Comparison of ENCODE assay signal across 1 cellular context in the genomic region with DNA sequence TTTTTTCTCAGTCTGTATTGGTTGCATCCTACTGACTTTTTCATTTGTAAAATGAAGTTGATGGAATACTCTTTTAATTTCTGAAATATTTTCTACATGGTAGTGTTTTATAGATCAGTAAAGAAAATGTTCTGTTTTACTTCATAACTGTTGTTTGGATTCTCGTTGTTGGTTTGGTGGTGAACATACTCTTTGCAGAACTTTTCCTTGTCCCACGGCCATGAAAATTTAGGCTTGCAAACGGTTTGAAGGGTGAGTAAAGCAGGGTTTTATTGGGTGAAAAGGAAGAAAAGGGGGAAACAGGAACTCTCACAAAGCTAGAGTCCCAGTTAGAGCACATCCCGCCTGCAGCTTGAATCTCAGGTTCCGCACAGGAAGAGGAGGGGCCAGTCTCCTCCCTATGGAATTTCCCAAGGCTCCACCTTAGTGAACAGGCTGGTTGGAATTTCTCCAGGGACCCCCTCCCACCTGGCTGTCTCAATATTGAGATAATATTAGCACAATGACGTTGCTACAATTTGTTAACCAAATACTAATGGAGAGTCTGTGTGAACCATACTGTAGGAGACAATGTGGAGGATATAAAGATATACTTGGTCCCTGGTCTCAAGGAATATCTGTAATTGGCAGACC.
TF ChIP-seq lines count a peak whose summit lies in the region.

No MANE protein-coding gene starts in this region.

TF ChIP-seq in HepG2, 621 proteins besides CTCF, POLR2A, EP300 and RAD21 (continued from another document):
- TF ChIP-seq, protein P1, sequence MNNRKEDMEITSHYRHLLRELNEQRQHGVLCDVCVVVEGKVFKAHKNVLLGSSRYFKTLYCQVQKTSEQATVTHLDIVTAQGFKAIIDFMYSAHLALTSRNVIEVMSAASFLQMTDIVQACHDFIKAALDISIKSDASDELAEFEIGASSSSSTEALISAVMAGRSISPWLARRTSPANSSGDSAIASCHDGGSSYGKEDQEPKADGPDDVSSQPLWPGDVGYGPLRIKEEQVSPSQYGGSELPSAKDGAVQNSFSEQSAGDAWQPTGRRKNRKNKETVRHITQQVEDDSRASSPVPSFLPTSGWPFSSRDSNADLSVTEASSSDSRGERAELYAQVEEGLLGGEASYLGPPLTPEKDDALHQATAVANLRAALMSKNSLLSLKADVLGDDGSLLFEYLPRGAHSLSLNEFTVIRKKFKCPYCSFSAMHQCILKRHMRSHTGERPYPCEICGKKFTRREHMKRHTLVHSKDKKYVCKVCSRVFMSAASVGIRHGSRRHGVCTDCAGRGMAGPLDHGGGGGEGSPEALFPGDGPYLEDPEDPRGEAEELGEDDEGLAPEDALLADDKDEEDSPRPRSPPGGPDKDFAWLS (CRISPR knock-in tag; IDR thresholded peaks at IDR 0.05; ENCODE audit: borderline replicate concordance): no peak
- TF ChIP-seq ZNF747 (CRISPR knock-in tag; IDR thresholded peaks at IDR 0.05; ENCODE audit: borderline replicate concordance) (no peak), ZNF670 (CRISPR knock-in tag; IDR thresholded peaks at IDR 0.05; ENCODE audit: borderline replicate concordance) (no peak), TAF15 (IDR thresholded peaks at IDR 0.05; ENCODE audit: low read depth, low read length, poor library complexity, severe bottlenecking) (no peak), ZMYM4 (CRISPR knock-in tag; IDR thresholded peaks at IDR 0.05) (peak; percentile 52; the same call in 1 of the 2 replicates), GABPB1 (CRISPR knock-in tag; IDR thresholded peaks at IDR 0.05) (peak; percentile 25; the same call in 1 of the 2 replicates), POLR2G (IDR thresholded peaks at IDR 0.05; ENCODE audit: low read depth, low read length) (no peak), ZNF446 (CRISPR knock-in tag; IDR thresholded peaks at IDR 0.05) (no peak), RBM39 (IDR thresholded peaks at IDR 0.05; ENCODE audit: low read depth, low read length, poor library complexity, severe bottlenecking) (no peak), MXD4 (CRISPR knock-in tag; IDR thresholded peaks at IDR 0.05) (no peak), RFXANK (CRISPR knock-in tag; IDR thresholded peaks at IDR 0.05) (no peak), ZFY (CRISPR knock-in tag; IDR thresholded peaks at IDR 0.05) (no peak), NBN (conservative IDR thresholded peaks at IDR 0.05) (no peak), SIX1 (CRISPR knock-in tag; IDR thresholded peaks at IDR 0.05; ENCODE audit: borderline replicate concordance) (no peak), NKX3-1 (CRISPR knock-in tag; IDR thresholded peaks at IDR 0.05) (no peak), RARA (CRISPR knock-in tag; IDR thresholded peaks at IDR 0.05) (no peak), ZKSCAN8 (CRISPR knock-in tag; IDR thresholded peaks at IDR 0.05; ENCODE audit: borderline replicate concordance) (no peak), POGZ (CRISPR knock-in tag; IDR thresholded peaks at IDR 0.05) (0 out of 2 replicates have a peak, but pooled peaks have one; percentile 34), ZNF296 (CRISPR knock-in tag; conservative IDR thresholded peaks at IDR 0.05) (no peak)
- TF ChIP-seq, protein P2, sequence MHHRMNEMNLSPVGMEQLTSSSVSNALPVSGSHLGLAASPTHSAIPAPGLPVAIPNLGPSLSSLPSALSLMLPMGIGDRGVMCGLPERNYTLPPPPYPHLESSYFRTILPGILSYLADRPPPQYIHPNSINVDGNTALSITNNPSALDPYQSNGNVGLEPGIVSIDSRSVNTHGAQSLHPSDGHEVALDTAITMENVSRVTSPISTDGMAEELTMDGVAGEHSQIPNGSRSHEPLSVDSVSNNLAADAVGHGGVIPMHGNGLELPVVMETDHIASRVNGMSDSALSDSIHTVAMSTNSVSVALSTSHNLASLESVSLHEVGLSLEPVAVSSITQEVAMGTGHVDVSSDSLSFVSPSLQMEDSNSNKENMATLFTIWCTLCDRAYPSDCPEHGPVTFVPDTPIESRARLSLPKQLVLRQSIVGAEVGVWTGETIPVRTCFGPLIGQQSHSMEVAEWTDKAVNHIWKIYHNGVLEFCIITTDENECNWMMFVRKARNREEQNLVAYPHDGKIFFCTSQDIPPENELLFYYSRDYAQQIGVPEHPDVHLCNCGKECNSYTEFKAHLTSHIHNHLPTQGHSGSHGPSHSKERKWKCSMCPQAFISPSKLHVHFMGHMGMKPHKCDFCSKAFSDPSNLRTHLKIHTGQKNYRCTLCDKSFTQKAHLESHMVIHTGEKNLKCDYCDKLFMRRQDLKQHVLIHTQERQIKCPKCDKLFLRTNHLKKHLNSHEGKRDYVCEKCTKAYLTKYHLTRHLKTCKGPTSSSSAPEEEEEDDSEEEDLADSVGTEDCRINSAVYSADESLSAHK (CRISPR knock-in tag; IDR thresholded peaks at IDR 0.05; ENCODE audit: borderline replicate concordance): no peak
- TF ChIP-seq, protein P3, sequence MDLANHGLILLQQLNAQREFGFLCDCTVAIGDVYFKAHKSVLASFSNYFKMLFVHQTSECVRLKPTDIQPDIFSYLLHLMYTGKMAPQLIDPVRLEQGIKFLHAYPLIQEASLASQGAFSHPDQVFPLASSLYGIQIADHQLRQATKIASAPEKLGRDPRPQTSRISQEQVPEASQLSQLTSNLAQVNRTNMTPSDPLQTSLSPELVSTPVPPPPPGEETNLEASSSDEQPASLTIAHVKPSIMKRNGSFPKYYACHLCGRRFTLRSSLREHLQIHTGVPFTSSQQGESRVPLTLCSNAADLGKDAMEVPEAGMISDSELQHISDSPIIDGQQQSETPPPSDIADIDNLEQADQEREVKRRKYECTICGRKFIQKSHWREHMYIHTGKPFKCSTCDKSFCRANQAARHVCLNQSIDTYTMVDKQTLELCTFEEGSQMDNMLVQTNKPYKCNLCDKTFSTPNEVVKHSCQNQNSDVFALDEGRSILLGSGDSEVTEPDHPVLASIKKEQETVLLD (CRISPR knock-in tag; IDR thresholded peaks at IDR 0.05; ENCODE audit: low read depth): no peak
- TF ChIP-seq, protein P4, sequence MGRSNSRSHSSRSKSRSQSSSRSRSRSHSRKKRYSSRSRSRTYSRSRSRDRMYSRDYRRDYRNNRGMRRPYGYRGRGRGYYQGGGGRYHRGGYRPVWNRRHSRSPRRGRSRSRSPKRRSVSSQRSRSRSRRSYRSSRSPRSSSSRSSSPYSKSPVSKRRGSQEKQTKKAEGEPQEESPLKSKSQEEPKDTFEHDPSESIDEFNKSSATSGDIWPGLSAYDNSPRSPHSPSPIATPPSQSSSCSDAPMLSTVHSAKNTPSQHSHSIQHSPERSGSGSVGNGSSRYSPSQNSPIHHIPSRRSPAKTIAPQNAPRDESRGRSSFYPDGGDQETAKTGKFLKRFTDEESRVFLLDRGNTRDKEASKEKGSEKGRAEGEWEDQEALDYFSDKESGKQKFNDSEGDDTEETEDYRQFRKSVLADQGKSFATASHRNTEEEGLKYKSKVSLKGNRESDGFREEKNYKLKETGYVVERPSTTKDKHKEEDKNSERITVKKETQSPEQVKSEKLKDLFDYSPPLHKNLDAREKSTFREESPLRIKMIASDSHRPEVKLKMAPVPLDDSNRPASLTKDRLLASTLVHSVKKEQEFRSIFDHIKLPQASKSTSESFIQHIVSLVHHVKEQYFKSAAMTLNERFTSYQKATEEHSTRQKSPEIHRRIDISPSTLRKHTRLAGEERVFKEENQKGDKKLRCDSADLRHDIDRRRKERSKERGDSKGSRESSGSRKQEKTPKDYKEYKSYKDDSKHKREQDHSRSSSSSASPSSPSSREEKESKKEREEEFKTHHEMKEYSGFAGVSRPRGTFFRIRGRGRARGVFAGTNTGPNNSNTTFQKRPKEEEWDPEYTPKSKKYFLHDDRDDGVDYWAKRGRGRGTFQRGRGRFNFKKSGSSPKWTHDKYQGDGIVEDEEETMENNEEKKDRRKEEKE (IDR thresholded peaks at IDR 0.05): no peak
